In the genomic region with DNA sequence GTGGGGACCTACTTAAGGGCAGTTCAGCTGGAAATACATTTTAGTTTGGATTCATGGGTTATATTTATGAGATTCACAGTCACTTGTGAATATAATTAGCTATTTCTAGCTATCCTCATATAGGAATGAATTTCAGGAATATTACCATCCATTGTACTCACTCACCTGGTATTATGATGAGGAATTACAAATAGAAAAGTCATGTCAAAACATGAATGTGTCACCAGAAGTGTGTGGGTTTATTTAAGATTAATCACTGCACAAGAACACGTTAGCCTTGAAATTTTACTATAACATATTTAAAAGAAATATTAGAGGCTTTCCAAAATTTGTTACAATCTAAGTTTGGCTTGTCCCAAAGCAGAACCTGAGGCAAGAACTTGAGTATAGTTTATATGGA, we compare ENCODE assay signal across 21 cellular contexts.
A peak's percentile ranks its signal among the peaks of the same experiment; 100 is the strongest.
DNase-seq lines count a peak whose midpoint lies in the region; ATAC-seq and TF ChIP-seq lines count a peak whose summit lies in the region.
"Had no signal": no experiment of that assay in that cellular context is flagged by ENCODE, and none has a peak within 500 bp of the region (broad histone marks: within the 10 kb centered on the region; RNA-seq: fewer than 3 reads in every experiment).

No MANE protein-coding gene starts in this region.

- no peaks in the 10 kb centered on the region for H3K27me3 Mint-ChIP-seq in MCF 10A (ENCODE audit: insufficient read depth, unreplicated experiment)
- H3K27me3 Mint-ChIP-seq: B cell; CD4-positive, CD25-positive, alpha-beta regulatory T cell had no signal

- no peak overlapping the region for H3K4me3 ChIP-seq in breast epithelium
- no peak overlapping the region for H3K4me3 ChIP-seq in RWPE2 (ENCODE audit: severe bottlenecking)
- H3K4me3 ChIP-seq in epithelial cell of esophagus (ENCODE audit: low read length), result no peak overlapping the region
- H3K4me3 ChIP-seq in mesendoderm (ENCODE audit: low read length), result no peak overlapping the region
- H3K4me3 ChIP-seq: BLaER1, GM12878, HAP-1 had no signal

- H4K5ac ChIP-seq in mesendoderm (ENCODE audit: low read length), result no peak overlapping the region

- no peak overlapping the region for H2BK5ac ChIP-seq in mesendoderm (ENCODE audit: low read length)

- no peak overlapping the region for H3K4ac ChIP-seq in mesendoderm (ENCODE audit: low read depth, low read length)

- H3K4me3 Mint-ChIP-seq in MCF 10A (ENCODE audit: unreplicated experiment), result no peak overlapping the region
- H3K4me3 Mint-ChIP-seq: B cell; CD4-positive, CD25-positive, alpha-beta regulatory T cell; CD8-positive, alpha-beta T cell; HFFc6 had no signal

- POLR2A ChIA-PET in MCF 10A (lab: Yijun Ruan, JAX), result no interaction called here

- H3K9me3 ChIP-seq in breast epithelium (no peaks in the 10 kb centered on the region), RWPE2 (ENCODE audit: severe bottlenecking) (no peaks in the 10 kb centered on the region)
- H3K9me3 ChIP-seq: BLaER1, Caco-2, HAP-1 had no signal

- no peaks in the 10 kb centered on the region for H3K9me3 Mint-ChIP-seq in MCF 10A (ENCODE audit: unreplicated experiment)
- H3K9me3 Mint-ChIP-seq: CD8-positive, alpha-beta T cell had no signal

- no peak overlapping the region for H4K8ac ChIP-seq in mesendoderm (ENCODE audit: low read depth, low read length)

- no peak overlapping the region for H3K9ac ChIP-seq in mesendoderm (ENCODE audit: low read length)
- H3K9ac ChIP-seq: BLaER1 had no signal

- H3K79me1 ChIP-seq in mesendoderm (ENCODE audit: low read length), result no peaks in the 10 kb centered on the region

- no peaks in the 10 kb centered on the region for H3K36me3 ChIP-seq in breast epithelium
- no peaks in the 10 kb centered on the region for H3K36me3 ChIP-seq in RWPE2 (ENCODE audit: low read depth)
- no peaks in the 10 kb centered on the region for H3K36me3 ChIP-seq in mesendoderm (ENCODE audit: control insufficient read depth, insufficient read depth, low read length)
- H3K36me3 ChIP-seq: BLaER1, HAP-1 had no signal

- ATAC-seq in RWPE2 (ENCODE audit: low read depth) (peak; percentile 45; the same call in 1 of the 3 replicates), GM19035 (IDR thresholded peaks at IDR 0.05; ENCODE audit: unreplicated experiment) (no peak)
- ATAC-seq: CD8-positive, alpha-beta T cell; GM12878 had no signal

- no peak overlapping the region for H3K23ac ChIP-seq in mesendoderm (ENCODE audit: low read length)

- intact Hi-C loops in MCF 10A (cut with micrococcal nuclease) (no loop called here), breast epithelium (cut with DNase I; ENCODE audit: low total_unique reads) (no loop called here)

- H3K18ac ChIP-seq in mesendoderm (ENCODE audit: low read length), result no peak overlapping the region

- WGBS in mesendoderm (ENCODE audit: extremely low coverage, insufficient coverage, low lambda C conversion rate), result no CpG with 5 or more reads among the region's 1 CpG

- H3K27ac ChIP-seq in breast epithelium (no peak overlapping the region), RWPE2 (ENCODE audit: poor library complexity, severe bottlenecking) (no peak overlapping the region), mesendoderm (ENCODE audit: low read depth, low read length) (no peak overlapping the region)
- H3K27ac ChIP-seq: 22Rv1, BLaER1, C4-2B had no signal

- TF ChIP-seq CTCF in MCF 10A (IDR thresholded peaks at IDR 0.05; ENCODE audit: unreplicated experiment) (no peak), breast epithelium (IDR thresholded peaks at IDR 0.05) (no peak), RWPE2 (IDR thresholded peaks at IDR 0.05; ENCODE audit: poor library complexity, severe bottlenecking) (no peak), epithelial cell of esophagus (IDR thresholded peaks at IDR 0.05; ENCODE audit: insufficient read depth, low read depth, low read length, missing control alignments) (no peak)

- H3K4me1 Mint-ChIP-seq in MCF 10A (ENCODE audit: insufficient read depth, unreplicated experiment), result peaks cover 4% of the 10 kb centered on the region
- H3K4me1 Mint-ChIP-seq: B cell; CD4-positive, CD25-positive, alpha-beta regulatory T cell had no signal

- H2AK5ac ChIP-seq in mesendoderm (ENCODE audit: low read length), result no peak overlapping the region

- H3K36me3 Mint-ChIP-seq in MCF 10A (ENCODE audit: insufficient read depth, unreplicated experiment), result no peaks in the 10 kb centered on the region
- H3K36me3 Mint-ChIP-seq: CD4-positive, CD25-positive, alpha-beta regulatory T cell; CD8-positive, alpha-beta T cell had no signal

- H3K4me1 ChIP-seq in breast epithelium (no peaks in the 10 kb centered on the region), RWPE2 (ENCODE audit: insufficient read depth, poor library complexity, severe bottlenecking) (peaks cover 4% of the 10 kb centered on the region), mesendoderm (ENCODE audit: control insufficient read depth, low read depth, low read length) (no peaks in the 10 kb centered on the region)
- H3K4me1 ChIP-seq: BLaER1, Caco-2, HAP-1 had no signal

- no peak overlapping the region for H2BK15ac ChIP-seq in mesendoderm (replicated peaks; ENCODE audit: low read depth)

- TF ChIP-seq POLR2A in breast epithelium (IDR thresholded peaks at IDR 0.05), result no peak

- H3K27ac Mint-ChIP-seq in MCF 10A (ENCODE audit: low read depth, unreplicated experiment), result no peak overlapping the region
- H3K27ac Mint-ChIP-seq: B cell; CD4-positive, CD25-positive, alpha-beta regulatory T cell; CD8-positive, alpha-beta T cell; HFFc6 had no signal

- H3K79me2 ChIP-seq in mesendoderm (ENCODE audit: control insufficient read depth, insufficient read depth, low read length), result no peaks in the 10 kb centered on the region

- CTCF ChIA-PET in MCF 10A (lab: Yijun Ruan, JAX), result interaction anchor here (0.7 to 1.2 kb wide), 2 partner anchors 110 to 162 kb away, joined by 3 read pairs; no protein-coding TSS in a partner anchor

- no peak overlapping the region for H3K56ac ChIP-seq in mesendoderm (ENCODE audit: low read length)

- no peak overlapping the region for H3K4me2 ChIP-seq in mesendoderm (ENCODE audit: low read length)
- H3K4me2 ChIP-seq: BLaER1 had no signal

- no peak overlapping the region for H2BK120ac ChIP-seq in mesendoderm (ENCODE audit: low read depth, low read length)

- BruUV-seq in MCF 10A (replicated peaks; lab: Mats Ljungman, UMichigan), result no TSS peak

- DNase-seq in MCF 10A (ENCODE audit: unreplicated experiment), result peak; percentile 10
- no peak for DNase-seq in breast epithelium (ENCODE audit: low spot score in 2 of 2)
- no peak for DNase-seq in RWPE2 (ENCODE audit: low spot score)
- peak; percentile 81 for DNase-seq in epithelial cell of esophagus (ENCODE audit: low read depth)
- DNase-seq in EL, result no peak
- DNase-seq in mesendoderm, result no peak
- no peak for DNase-seq in SIG-M5 (lab: John Stamatoyannopoulos, UW)
- DNase-seq: Caco-2; CD4-positive, CD25-positive, alpha-beta regulatory T cell; CD8-positive, alpha-beta T cell; DND-41; GDM1; GOT3; HFFc6 had no signal

- H3K27me3 ChIP-seq in breast epithelium (no peaks in the 10 kb centered on the region), RWPE2 (ENCODE audit: insufficient read depth, poor library complexity, severe bottlenecking) (no peaks in the 10 kb centered on the region), mesendoderm (ENCODE audit: insufficient read depth, low read length, poor library complexity) (no peaks in the 10 kb centered on the region)
- H3K27me3 ChIP-seq: BLaER1 had no signal

Comparison
In these comparisons a context has a peak if more than half of its experiments do, and no peak if none do; other contexts are left out.
1. DNase-seq: peak in MCF 10A (single experiment) and epithelial cell of esophagus (single experiment); none in breast epithelium (0 of 2), RWPE2 (single experiment), EL (single experiment), mesendoderm (single experiment) and SIG-M5 (single experiment).